Comparison of ENCODE assay signal across 9 cellular contexts in genomic region chr1:54125671-54126070, GRCh38. TPM values are rescaled to one million over a fixed set of nuclear protein-coding genes. Genes with fewer than 3 reads are reported as not detected.
DNase-seq lines count a peak whose midpoint lies in the region; ATAC-seq and TF ChIP-seq lines count a peak whose summit lies in the region.
"Had no signal": no experiment of that assay in that cellular context is flagged by ENCODE, and none has a peak within 500 bp of the region (broad histone marks: within the 10 kb centered on the region; RNA-seq: fewer than 3 reads in every experiment).

No MANE protein-coding gene starts in this region.

- peak; percentile 59 for TF ChIP-seq RAD21 in Ishikawa (IDR thresholded peaks at IDR 0.05; ENCODE audit: low read depth)

- no peak for TF ChIP-seq EP300 in Ishikawa (IDR thresholded peaks at IDR 0.05; ENCODE audit: borderline replicate concordance)

- ATAC-seq in HG03175 (IDR thresholded peaks at IDR 0.05; ENCODE audit: unreplicated experiment) (no peak), GM21423 (IDR thresholded peaks at IDR 0.05; ENCODE audit: unreplicated experiment) (no peak)

- DNase-seq in AG20443 (ENCODE audit: low spot score): peak; percentile 42
- peak; percentile 70 for DNase-seq in dermis blood vessel endothelial cell
- DNase-seq in midbrain (lab: John Stamatoyannopoulos, UW): peak; percentile 3
- no peak for DNase-seq in cerebellum (ENCODE audit: low spot score)
- DNase-seq in SKM-1 (lab: John Stamatoyannopoulos, UW; ENCODE audit: unreplicated experiment): no peak
- DNase-seq: activated T-cell treated with anti-CD3 and anti-CD28 coated beads, Interleukin-2, amount 50 U/mL, for 1 hour had no signal

TF ChIP-seq in Ishikawa, 13 proteins besides CTCF, POLR2A, EP300 and RAD21:
- TF ChIP-seq MAX (IDR thresholded peaks at IDR 0.05) (no peak), YY1 (IDR thresholded peaks at IDR 0.05; ENCODE audit: low read depth) (no peak), EGR1 (IDR thresholded peaks at IDR 0.05) (no peak), TEAD4 (IDR thresholded peaks at IDR 0.05) (no peak)

RNA-seq across cellular contexts. Expression of gene CDCP2, which starts 27.1 kb away (rescaled TPM):
- total RNA-seq in dermis blood vessel endothelial cell (0.09 and 0.17 TPM in 2 replicates), cerebellum (not detected)

Comparison
In these comparisons a context has a peak if more than half of its experiments do, and no peak if none do; other contexts are left out.
1. DNase-seq: peak in AG20443 (single experiment), dermis blood vessel endothelial cell (single experiment) and midbrain (single experiment); none in cerebellum (single experiment) and SKM-1 (single experiment).